Comparison of ENCODE assay signal across 8 cellular contexts in genomic region chr13:52127783-52128702, GRCh38. TPM values are rescaled to one million over a fixed set of nuclear protein-coding genes. Genes with fewer than 3 reads are reported as not detected.
DNase-seq lines count a peak whose midpoint lies in the region; ATAC-seq and TF ChIP-seq lines count a peak whose summit lies in the region.

No MANE protein-coding gene starts in this region.

- WGBS in testis, 2 donors: 1% methylated on average over 28 to 33 of the region's 33 CpGs

- ATAC-seq in CD4-positive, CD25-positive, alpha-beta regulatory T cell (ENCODE audit: low read depth in 2 of 2): peak; percentile 45 to 61
- ATAC-seq in GM19452 (IDR thresholded peaks at IDR 0.05; ENCODE audit: unreplicated experiment): peak; percentile 46
- ATAC-seq in activated T-helper 17 cell treated with anti-CD3 and anti-CD28 coated beads, Interleukin-2, amount 50 U/mL, for 72 hours (replicated peaks): peak; percentile 70

- H3K27ac Mint-ChIP-seq in CD4-positive, CD25-positive, alpha-beta regulatory T cell: peak overlapping the region in 2 of 3 donors; percentile 2 to 6
- H3K27ac Mint-ChIP-seq in IgD-negative memory B cell (peak overlapping the region in 1 of 3 donors; percentile 17), nephron (peak overlapping the region; percentile 6 to 32 (median 6))
- H3K27ac Mint-ChIP-seq in activated T-helper 17 cell treated with anti-CD3 and anti-CD28 coated beads, Interleukin-2, amount 50 U/mL, for 72 hours: no peak overlapping the region

- peaks cover 0 to 2% (median 0%) of the 10 kb centered on the region in 7 donors for H3K9me3 Mint-ChIP-seq in CD4-positive, CD25-positive, alpha-beta regulatory T cell
- H3K9me3 Mint-ChIP-seq in IgD-negative memory B cell (no peaks in the 10 kb centered on the region), nephron (no peaks in the 10 kb centered on the region)
- H3K9me3 Mint-ChIP-seq in activated T-helper 17 cell treated with anti-CD3 and anti-CD28 coated beads, Interleukin-2, amount 50 U/mL, for 72 hours: no peaks in the 10 kb centered on the region

- peak overlapping the region; percentile 79 to 83 (median 82) for H3K4me3 Mint-ChIP-seq in CD4-positive, CD25-positive, alpha-beta regulatory T cell
- H3K4me3 Mint-ChIP-seq in IgD-negative memory B cell (peak overlapping the region; percentile 79 to 93 (median 86)), nephron (peak overlapping the region; percentile 82 to 87 (median 86))
- peak overlapping the region; percentile 78 for H3K4me3 Mint-ChIP-seq in activated T-helper 17 cell treated with anti-CD3 and anti-CD28 coated beads, Interleukin-2, amount 50 U/mL, for 72 hours

- TF ChIP-seq POLR2A in testis (IDR thresholded peaks at IDR 0.05): no peak

- peaks cover 18% of the 10 kb centered on the region for H3K4me1 ChIP-seq in CD4-positive, CD25-positive, alpha-beta regulatory T cell (ENCODE audit: control insufficient read depth, insufficient read depth, low read length, poor library complexity, severe bottlenecking)
- H3K4me1 ChIP-seq in testis: no peaks in the 10 kb centered on the region

- peaks cover 16% of the 10 kb centered on the region for H3K36me3 Mint-ChIP-seq in CD4-positive, CD25-positive, alpha-beta regulatory T cell
- H3K36me3 Mint-ChIP-seq in IgD-negative memory B cell: peaks cover 12% of the 10 kb centered on the region
- H3K36me3 Mint-ChIP-seq in activated T-helper 17 cell treated with anti-CD3 and anti-CD28 coated beads, Interleukin-2, amount 50 U/mL, for 72 hours (ENCODE audit: low read depth): peaks cover 4% of the 10 kb centered on the region
- peaks cover 26% of the 10 kb centered on the region for H3K36me3 Mint-ChIP-seq in nephron (ENCODE audit: low read depth)

- intact Hi-C loops in testis (cut with DNase I; ENCODE audit: low total_unique reads): no loop called here

- H3K4me1 Mint-ChIP-seq in CD4-positive, CD25-positive, alpha-beta regulatory T cell: peaks cover 4 to 21% (median 8%) of the 10 kb centered on the region in 4 donors
- H3K4me1 Mint-ChIP-seq in IgD-negative memory B cell: peaks cover 5 to 11% (median 10%) of the 10 kb centered on the region in 3 donors
- H3K4me1 Mint-ChIP-seq in activated T-helper 17 cell treated with anti-CD3 and anti-CD28 coated beads, Interleukin-2, amount 50 U/mL, for 72 hours: peaks cover 7% of the 10 kb centered on the region
- peaks cover 9% of the 10 kb centered on the region for H3K4me1 Mint-ChIP-seq in nephron

- H3K27me3 ChIP-seq in CD4-positive, CD25-positive, alpha-beta regulatory T cell (ENCODE audit: control insufficient read depth, insufficient read depth, low read length): peaks cover 6% of the 10 kb centered on the region
- H3K27me3 ChIP-seq in testis: no peaks in the 10 kb centered on the region

- peaks cover 46% of the 10 kb centered on the region for H3K27me3 Mint-ChIP-seq in CD4-positive, CD25-positive, alpha-beta regulatory T cell
- H3K27me3 Mint-ChIP-seq in IgD-negative memory B cell (peaks cover 16% of the 10 kb centered on the region), nephron (ENCODE audit: low read depth) (peaks cover 16% of the 10 kb centered on the region)
- peaks cover 7% of the 10 kb centered on the region for H3K27me3 Mint-ChIP-seq in activated T-helper 17 cell treated with anti-CD3 and anti-CD28 coated beads, Interleukin-2, amount 50 U/mL, for 72 hours

- peak; percentile 32 to 72 (median 64) for DNase-seq in CD4-positive, CD25-positive, alpha-beta regulatory T cell
- DNase-seq in fibroblast of the aortic adventitia (ENCODE audit: low read depth) (peak; percentile 78), testis (peak; percentile 73)

- H3K27ac ChIP-seq in CD4-positive, CD25-positive, alpha-beta regulatory T cell (ENCODE audit: insufficient read depth, low read length, poor library complexity, severe bottlenecking): no peak overlapping the region
- peak overlapping the region; percentile 32 to 47 for H3K27ac ChIP-seq in testis

- H3K9me3 ChIP-seq in CD4-positive, CD25-positive, alpha-beta regulatory T cell (ENCODE audit: control insufficient read depth in 2 of 2, low read length in 2 of 2): no peaks in the 10 kb centered on the region
- no peaks in the 10 kb centered on the region for H3K9me3 ChIP-seq in testis

- peak overlapping the region; percentile 79 for H3K4me3 ChIP-seq in CD4-positive, CD25-positive, alpha-beta regulatory T cell (ENCODE audit: low read depth, low read length)
- H3K4me3 ChIP-seq in fibroblast of the aortic adventitia (ENCODE audit: low read depth, low read length): peak overlapping the region; percentile 72
- peak overlapping the region; percentile 71 to 82 for H3K4me3 ChIP-seq in testis

- peak; percentile 83 for TF ChIP-seq CTCF in fibroblast of the aortic adventitia (IDR thresholded peaks at IDR 0.05; ENCODE audit: insufficient read depth, low read length)
- peak; percentile 81 to 87 (median 82) for TF ChIP-seq CTCF in nephron (IDR thresholded peaks at IDR 0.05; ENCODE audit: unreplicated experiment in 3 of 3)
- peak; percentile 74 to 78 (median 77) for TF ChIP-seq CTCF in testis (IDR thresholded peaks at IDR 0.05)

- H3K36me3 ChIP-seq in CD4-positive, CD25-positive, alpha-beta regulatory T cell (ENCODE audit: control insufficient read depth, insufficient read depth, low read length): peaks cover 14% of the 10 kb centered on the region
- no peaks in the 10 kb centered on the region for H3K36me3 ChIP-seq in testis (ENCODE audit: low read depth, missing control alignments)

TF ChIP-seq in PFSK-1, 5 proteins besides CTCF, POLR2A, EP300 and RAD21:
- TF ChIP-seq SIN3A (IDR thresholded peaks at IDR 0.05; ENCODE audit: borderline replicate concordance, insufficient read depth, low read length): 0 out of 2 replicates have a peak, but pooled peaks have one; percentile 25
- TF ChIP-seq REST (IDR thresholded peaks at IDR 0.05; ENCODE audit: insufficient read depth in 1 of 2, low read depth in 2 of 2, low read length in 2 of 2): no peak

RNA-seq across cellular contexts. Expression of gene NEK5, which starts 0.8 kb away (rescaled TPM):
- total RNA-seq in CD4-positive, CD25-positive, alpha-beta regulatory T cell: not detected
- under 1 TPM in 2 of 4 donors, not detected in 2; 0.06 to 0.07 TPM for polyA plus RNA-seq in CD4-positive, CD25-positive, alpha-beta regulatory T cell
- polyA plus RNA-seq in IgD-negative memory B cell: 0.34 TPM
- polyA plus RNA-seq in PFSK-1 (2012; ENCODE audit: insufficient read length, low read depth): not detected
- not detected for total RNA-seq in activated T-helper 17 cell treated with anti-CD3 and anti-CD28 coated beads, Interleukin-2, amount 50 U/mL, for 72 hours
- total RNA-seq in fibroblast of the aortic adventitia (ENCODE audit: low replicate concordance): 0.45 TPM in 1 of 2 replicates, not detected in the other
- 1 to 10 TPM; 9.2 to 9.5 TPM for total RNA-seq in testis
- polyA plus RNA-seq in testis (ENCODE audit: insufficient read depth, low read depth, low replicate concordance): 17.3 TPM

RNA-seq across cellular contexts. Expression of gene NEK3, which starts 31.4 kb away (rescaled TPM):
- 7.1 TPM for total RNA-seq in CD4-positive, CD25-positive, alpha-beta regulatory T cell
- polyA plus RNA-seq in CD4-positive, CD25-positive, alpha-beta regulatory T cell: 10 to 100 TPM in 1 of 4 donors, 1 to 10 TPM in 3; 4.2 to 17.2 (median 5.6) TPM
- polyA plus RNA-seq in IgD-negative memory B cell: 8.3 TPM
- 11.7 TPM for polyA plus RNA-seq in PFSK-1 (2012; ENCODE audit: insufficient read length, low read depth)
- 1 to 10 TPM; 1.5 to 3.9 TPM for total RNA-seq in activated T-helper 17 cell treated with anti-CD3 and anti-CD28 coated beads, Interleukin-2, amount 50 U/mL, for 72 hours
- total RNA-seq in fibroblast of the aortic adventitia (ENCODE audit: low replicate concordance): 12.3 and 33.9 TPM in 2 replicates
- 10 to 100 TPM; 26.3 to 41.3 TPM for total RNA-seq in testis
- 40.7 TPM for polyA plus RNA-seq in testis (ENCODE audit: insufficient read depth, low read depth, low replicate concordance)
